28 cellular contexts compared by ENCODE assay signal in the genomic region with DNA sequence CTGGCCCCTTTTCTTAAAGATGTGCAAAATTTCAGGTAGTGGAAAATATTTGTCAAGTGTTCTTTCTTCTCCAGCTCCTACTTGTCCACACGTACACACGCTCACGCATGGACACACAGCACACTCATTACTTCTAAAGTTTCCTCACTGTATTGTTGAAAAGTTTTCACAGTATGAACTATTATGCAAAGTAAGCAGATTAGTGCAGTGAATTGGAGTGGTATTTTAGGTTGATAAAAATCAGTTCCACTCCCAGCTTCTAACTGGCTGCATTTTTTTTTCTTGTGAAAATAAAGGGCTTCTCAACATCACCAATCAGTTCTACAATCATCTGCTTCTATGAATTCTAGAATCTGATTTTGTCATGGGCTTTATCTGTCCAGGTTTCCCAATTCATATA.
"Had no signal": no experiment of that assay in that cellular context is flagged by ENCODE, and none has a peak within 500 bp of the region (broad histone marks: within the 10 kb centered on the region; RNA-seq: fewer than 3 reads in every experiment).

No MANE protein-coding gene starts in this region.

- ATAC-seq: activated CD4-positive, alpha-beta T cell treated with anti-CD3 and anti-CD28 coated beads for 36 hours; activated CD8-positive, alpha-beta memory T cell treated with anti-CD3 and anti-CD28 coated beads, Interleukin-2, amount 10 ng/mL, durations not matched to agents 7 days and 5 days; activated CD8-positive, alpha-beta T cell treated with anti-CD3 and anti-CD28 coated beads, Interleukin-2, amount 10 ng/mL, durations not matched to agents 7 days and 5 days; activated naive CD4-positive, alpha-beta T cell treated with anti-CD3 and anti-CD28 coated beads, Interleukin-2, amount 50 U/mL, for 72 hours; esophagus mucosa; foreskin keratinocyte; gastrocnemius medialis; heart left ventricle had no signal

- FAIRE-seq: bronchial epithelial cell had no signal

- H3K9me3 ChIP-seq: ascending aorta, gastrocnemius medialis, heart left ventricle had no signal

- DNase-seq: activated CD4-positive, alpha-beta memory T cell treated with anti-CD3 and anti-CD28 coated beads for 36 hours; activated CD4-positive, alpha-beta T cell treated with anti-CD3 and anti-CD28 coated beads for 36 hours; activated CD4-positive, alpha-beta T cell treated with anti-CD3 and anti-CD28 coated beads, Interleukin-2, amount 10 ng/mL, durations not matched to agents 24 days and 14 days; activated CD4-positive, CD25-positive, alpha-beta regulatory T cell; activated CD4-positive, CD25-positive, alpha-beta regulatory T cell treated with anti-CD3 and anti-CD28 coated beads, Interleukin-2, amount 50 U/mL, for 72 hours; activated CD8-positive, alpha-beta memory T cell treated with anti-CD3 and anti-CD28 coated beads, Interleukin-2, amount 10 ng/mL, durations not matched to agents 7 days and 5 days; activated CD8-positive, alpha-beta memory T cell treated with anti-CD3 and anti-CD28 coated beads, Interleukin-2, amount 50 U/mL, for 4 hours; activated CD8-positive, alpha-beta T cell treated with anti-CD3 and anti-CD28 coated beads, Interleukin-2, amount 10 ng/mL, durations not matched to agents 7 days and 5 days; activated effector memory CD4-positive, alpha-beta T cell treated with anti-CD3 and anti-CD28 coated beads, Interleukin-2, amount 50 U/mL, for 16 hours; activated naive CD4-positive, alpha-beta T cell; activated naive CD4-positive, alpha-beta T cell treated with anti-CD3 and anti-CD28 coated beads, Interleukin-2, amount 10 ng/mL, durations not matched to agents 7 days and 5 days; activated naive CD8-positive, alpha-beta T cell treated with anti-CD3 and anti-CD28 coated beads, Interleukin-2, amount 10 ng/mL, durations not matched to agents 7 days and 5 days; activated T-cell treated with anti-CD3 and anti-CD28 coated beads, Interleukin-2, amount 50 U/mL, for 1 hour; activated T-cell treated with anti-CD3 and anti-CD28 coated beads, Interleukin-2, amount 50 U/mL, for 48 hours; brain microvascular endothelial cell; dorsolateral prefrontal cortex; effector memory CD4-positive, alpha-beta T cell; endodermal cell; foreskin keratinocyte; gastrocnemius medialis; glutamatergic neuron; heart left ventricle; T-helper 2 cell had no signal

- H3K4me1 ChIP-seq: ascending aorta, foreskin keratinocyte, gastrocnemius medialis, heart left ventricle had no signal

- H3K27me3 ChIP-seq: ascending aorta, brain microvascular endothelial cell, dorsolateral prefrontal cortex, foreskin keratinocyte, gastrocnemius medialis, heart left ventricle had no signal

- H3K27ac ChIP-seq: ascending aorta, brain microvascular endothelial cell, coronary artery, dorsolateral prefrontal cortex, foreskin keratinocyte, gastrocnemius medialis, heart left ventricle had no signal

- H3K36me3 ChIP-seq: ascending aorta, brain microvascular endothelial cell, gastrocnemius medialis, heart left ventricle had no signal

- H3K4me3 ChIP-seq: ascending aorta, coronary artery, dorsolateral prefrontal cortex, gastrocnemius medialis, heart left ventricle had no signal
